In genomic region chr12:92191061-92191460, GRCh38 we compare ENCODE assay signal across 18 cellular contexts.
"Had no signal": no experiment of that assay in that cellular context is flagged by ENCODE, and none has a peak within 500 bp of the region (broad histone marks: within the 10 kb centered on the region; RNA-seq: fewer than 3 reads in every experiment).

No MANE protein-coding gene starts in this region.

- H3K4me3 ChIP-seq: cardiac muscle cell, colonic mucosa, lower lobe of right lung, skin epidermis had no signal

- H3K9me3 ChIP-seq: colonic mucosa, lower lobe of right lung had no signal

- H3K79me2 ChIP-seq: parathyroid adenoma had no signal

- H3K36me3 Mint-ChIP-seq: stimulated activated memory B cell treated with anti-CD40 and anti-IgM and Interleukin-4, amounts not matched to agents 10 μg/mL and 1 μg/mL and 100 μg/mL, for 72 hours had no signal

- H3K9ac ChIP-seq: parathyroid adenoma had no signal

- H3K27ac Mint-ChIP-seq: activated CD4-positive, alpha-beta T cell treated with anti-CD3 and anti-CD28 coated beads for 36 hours; activated CD8-positive, alpha-beta T cell treated with anti-CD3 and anti-CD28 coated beads for 36 hours; effector memory CD8-positive, alpha-beta T cell; naive thymus-derived CD4-positive, alpha-beta T cell had no signal

- ATAC-seq: activated CD4-positive, alpha-beta T cell treated with anti-CD3 and anti-CD28 coated beads for 36 hours; activated CD8-positive, alpha-beta T cell treated with anti-CD3 and anti-CD28 coated beads for 36 hours; effector memory CD8-positive, alpha-beta T cell; lower lobe of right lung; naive thymus-derived CD4-positive, alpha-beta T cell; stimulated activated memory B cell treated with anti-CD40 and anti-IgM and Interleukin-4, amounts not matched to agents 10 μg/mL and 1 μg/mL and 100 μg/mL, for 72 hours had no signal

- H3K27me3 Mint-ChIP-seq: activated CD4-positive, alpha-beta T cell treated with anti-CD3 and anti-CD28 coated beads for 36 hours; activated CD8-positive, alpha-beta T cell treated with anti-CD3 and anti-CD28 coated beads for 36 hours; effector memory CD8-positive, alpha-beta T cell; naive thymus-derived CD4-positive, alpha-beta T cell; stimulated activated memory B cell treated with anti-CD40 and anti-IgM and Interleukin-4, amounts not matched to agents 10 μg/mL and 1 μg/mL and 100 μg/mL, for 72 hours had no signal

- H3K27me3 ChIP-seq: cardiac muscle cell, colonic mucosa had no signal

- DNase-seq: activated CD4-positive, alpha-beta T cell treated with anti-CD3 and anti-CD28 coated beads for 36 hours; activated CD8-positive, alpha-beta memory T cell treated with anti-CD3 and anti-CD28 coated beads, Interleukin-2, amount 50 U/mL, for 4 hours; activated CD8-positive, alpha-beta T cell treated with anti-CD3 and anti-CD28 coated beads for 36 hours; activated naive CD4-positive, alpha-beta T cell; colonic mucosa; effector memory CD8-positive, alpha-beta T cell; lower lobe of right lung; naive thymus-derived CD4-positive, alpha-beta T cell; retina; stimulated activated CD4-positive, alpha-beta T cell treated with anti-CD3 and anti-CD28 coated beads, Interleukin-1b, Interleukin-23, amount 100 ng/mL, for 48 hours; T1000; trophoblast cell had no signal

- H3K36me3 ChIP-seq: cardiac muscle cell, colonic mucosa, lower lobe of right lung had no signal

- H2AFZ ChIP-seq: parathyroid adenoma had no signal

- H3K27ac ChIP-seq: cardiac muscle cell, colonic mucosa, epithelial cell of prostate, lower lobe of right lung, parathyroid adenoma, skin epidermis, VCaP had no signal

- H3K4me1 ChIP-seq: colonic mucosa, lower lobe of right lung, parathyroid adenoma had no signal

- H3K4me3 Mint-ChIP-seq: activated CD4-positive, alpha-beta T cell treated with anti-CD3 and anti-CD28 coated beads for 36 hours; activated CD8-positive, alpha-beta T cell treated with anti-CD3 and anti-CD28 coated beads for 36 hours; effector memory CD8-positive, alpha-beta T cell; naive thymus-derived CD4-positive, alpha-beta T cell; stimulated activated memory B cell treated with anti-CD40 and anti-IgM and Interleukin-4, amounts not matched to agents 10 μg/mL and 1 μg/mL and 100 μg/mL, for 72 hours had no signal

- H3K9me3 Mint-ChIP-seq: effector memory CD8-positive, alpha-beta T cell; stimulated activated memory B cell treated with anti-CD40 and anti-IgM and Interleukin-4, amounts not matched to agents 10 μg/mL and 1 μg/mL and 100 μg/mL, for 72 hours had no signal
